Comparison of ENCODE assay signal across 16 cellular contexts in the genomic region with DNA sequence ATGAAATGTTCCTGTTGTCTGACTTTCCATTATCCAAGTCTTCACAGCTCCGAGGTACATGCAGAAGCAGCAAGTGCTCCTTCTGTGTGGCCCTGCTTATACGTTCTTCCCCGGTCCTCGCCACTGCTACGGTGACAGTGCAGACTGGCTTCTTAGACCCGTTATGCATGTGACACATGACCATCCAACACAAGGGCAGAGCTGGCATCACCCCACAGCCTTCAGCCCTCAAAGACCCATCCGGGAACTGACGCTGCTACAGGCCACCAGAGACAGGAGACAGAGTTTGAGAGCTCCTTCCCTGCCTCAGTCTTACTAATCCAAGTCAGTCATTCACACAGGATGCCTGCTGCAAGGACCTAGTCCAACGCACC.
DNase-seq lines count a peak whose midpoint lies in the region; ATAC-seq, FAIRE-seq and TF ChIP-seq lines count a peak whose summit lies in the region.
"Had no signal": no experiment of that assay in that cellular context is flagged by ENCODE, and none has a peak within 500 bp of the region (broad histone marks: within the 10 kb centered on the region; RNA-seq: fewer than 3 reads in every experiment).

No MANE protein-coding gene starts in this region.

- H3K9ac ChIP-seq in H9 (ENCODE audit: extremely low read depth, insufficient read length, low read length) (no peak overlapping the region), mesenchymal stem cell (ENCODE audit: low read length) (no peak overlapping the region)

- H2BK5ac ChIP-seq in H9 (ENCODE audit: insufficient read length, low read length) (no peak overlapping the region), mesenchymal stem cell (ENCODE audit: low read depth, low read length, poor library complexity, severe bottlenecking) (no peak overlapping the region)

- H2BK120ac ChIP-seq in H9 (ENCODE audit: low read depth, low read length, poor library complexity, severe bottlenecking) (no peak overlapping the region), mesenchymal stem cell (ENCODE audit: low read depth, low read length) (no peak overlapping the region)

- H3K4me3 Mint-ChIP-seq in H9, result no peak overlapping the region
- H3K4me3 Mint-ChIP-seq: CD4-positive, alpha-beta T cell had no signal

- no peak overlapping the region for H2AK5ac ChIP-seq in H9 (ENCODE audit: insufficient read length, low read length)
- H2AK5ac ChIP-seq in mesenchymal stem cell (ENCODE audit: low read length, severe bottlenecking), result no peak overlapping the region

- peak overlapping the region in 2 of 3 experiments; percentile 5 to 44; a peak in 2 of 7 replicates for H3K27ac Mint-ChIP-seq in H9
- H3K27ac Mint-ChIP-seq: CD4-positive, alpha-beta T cell had no signal

- H3K18ac ChIP-seq in H9 (ENCODE audit: insufficient read length, low read depth, low read length) (no peak overlapping the region), mesenchymal stem cell (ENCODE audit: low read depth in 1 of 2, low read length in 2 of 2) (no peak overlapping the region)

- H3K4me1 Mint-ChIP-seq in H9, result peaks cover 22 to 30% of the 10 kb centered on the region in 2 experiments

- no peaks in the 10 kb centered on the region for H3K27me3 Mint-ChIP-seq in H9 (ENCODE audit: low read depth)
- H3K27me3 Mint-ChIP-seq: CD4-positive, alpha-beta T cell had no signal

- H3K36me3 ChIP-seq in RWPE2 (ENCODE audit: low read depth) (peaks cover 70% of the 10 kb centered on the region), mesenchymal stem cell (ENCODE audit: control insufficient read depth in 1 of 2, insufficient read depth in 2 of 2, low read depth in 1 of 2, low read length in 2 of 2) (peaks cover 81 to 93% of the 10 kb centered on the region in 2 experiments)

- no peak overlapping the region for H3K27ac ChIP-seq in H9 (ENCODE audit: insufficient read length, low read depth, low read length)
- H3K27ac ChIP-seq in RWPE2 (ENCODE audit: poor library complexity, severe bottlenecking), result peak overlapping the region; percentile 95
- no peak overlapping the region for H3K27ac ChIP-seq in mesenchymal stem cell (ENCODE audit: low read length, poor library complexity, severe bottlenecking)

- H3K4ac ChIP-seq in H9 (ENCODE audit: low read depth, low read length) (no peak overlapping the region), mesenchymal stem cell (ENCODE audit: low read depth in 1 of 2, low read length in 2 of 2) (no peak overlapping the region)

- H3K23me2 ChIP-seq in H9 (ENCODE audit: insufficient read length, low read depth, low read length, poor library complexity, severe bottlenecking), result no peaks in the 10 kb centered on the region

- no peak overlapping the region for H3K4me2 ChIP-seq in H9 (ENCODE audit: insufficient read depth, insufficient read length, low read length)
- H3K4me2 ChIP-seq in mesenchymal stem cell (ENCODE audit: low read length, poor library complexity, severe bottlenecking), result no peak overlapping the region

- no peak overlapping the region for H4K5ac ChIP-seq in H9 (ENCODE audit: insufficient read length, low read depth, low read length)

- FAIRE-seq in urothelium cell line (lab: Jason Lieb, UNC), result peak; percentile 9

- no peaks in the 10 kb centered on the region for H3K79me2 ChIP-seq in H9 (ENCODE audit: insufficient read depth, low read length)

- ATAC-seq in RWPE2 (ENCODE audit: low read depth), result no peak
- ATAC-seq in GM21390 (IDR thresholded peaks at IDR 0.05; ENCODE audit: unreplicated experiment), result no peak
- no peak for ATAC-seq in HG03457 (IDR thresholded peaks at IDR 0.05; ENCODE audit: unreplicated experiment)

- DNase-seq in H9 (no peak), RWPE2 (ENCODE audit: low spot score) (no peak), mesenchymal stem cell (no peak), urothelium cell line (ENCODE audit: low spot score) (no peak), NCI-H1436 treated with DMSO at 0.1 percent for 48 hours (lab: John Stamatoyannopoulos, UW) (no peak)
- DNase-seq: CD4-positive, alpha-beta T cell; GOT3; NCI-H1105 treated with DMSO at 0.1 percent for 48 hours; NCI-H187 treated with DMSO at 0.1 percent for 48 hours; NCI-H446; NCI-H69; NK-92 treated with Interleukin-12 subunit alpha and Interleukin-12 subunit beta, amount 100 ng/mL, for 24 hours; OCI-M1; SW 1271 had no signal

- H3K14ac ChIP-seq in H9 (ENCODE audit: insufficient read depth, low read length) (no peak overlapping the region), mesenchymal stem cell (ENCODE audit: low read length in 2 of 2) (no peak overlapping the region)

- H3K9me3 ChIP-seq in H9 (ENCODE audit: control insufficient read depth, low read depth, low read length) (no peaks in the 10 kb centered on the region), RWPE2 (ENCODE audit: severe bottlenecking) (no peaks in the 10 kb centered on the region), mesenchymal stem cell (ENCODE audit: control insufficient read depth, low read length) (no peaks in the 10 kb centered on the region)

- H2BK15ac ChIP-seq in H9 (ENCODE audit: low read depth, low read length) (no peak overlapping the region), mesenchymal stem cell (ENCODE audit: low read depth, poor library complexity, severe bottlenecking) (no peak overlapping the region)

- no peak overlapping the region for H3T11ph ChIP-seq in H9 (ENCODE audit: low read length)

- H2BK20ac ChIP-seq in H9 (ENCODE audit: low read depth, low read length, poor library complexity, severe bottlenecking), result no peak overlapping the region

- H3K23ac ChIP-seq in H9 (ENCODE audit: insufficient read length, low read depth, low read length), result no peak overlapping the region
- H3K23ac ChIP-seq in mesenchymal stem cell (ENCODE audit: low read length in 2 of 2), result no peak overlapping the region

- no peaks in the 10 kb centered on the region for H4K20me1 ChIP-seq in H9 (ENCODE audit: control insufficient read depth, insufficient read depth, insufficient read length)

- no CpG with 5 or more reads among the region's 9 CpGs for WGBS in H9 (ENCODE audit: extremely low coverage, insufficient read length, low lambda C conversion rate)
- WGBS in mesenchymal stem cell, result 91% methylated on average over 9 of the region's 9 CpGs

- H3K9me3 Mint-ChIP-seq in H9, result no peaks in the 10 kb centered on the region
- H3K9me3 Mint-ChIP-seq: CD4-positive, alpha-beta T cell had no signal

- H2AFZ ChIP-seq in H9 (ENCODE audit: low read length) (no peak overlapping the region), mesenchymal stem cell (ENCODE audit: low read depth, low read length) (no peak overlapping the region)

- H2BK12ac ChIP-seq in H9 (ENCODE audit: insufficient read length, low read depth, low read length) (no peak overlapping the region), mesenchymal stem cell (ENCODE audit: low read length in 2 of 2) (peak overlapping the region in 1 of 2 experiments; percentile 59)

- H3K4me3 ChIP-seq in RWPE2 (ENCODE audit: severe bottlenecking) (no peak overlapping the region), mesenchymal stem cell (ENCODE audit: insufficient read depth in 1 of 2, low read depth in 1 of 2, low read length in 2 of 2) (no peak overlapping the region)

- H3K79me1 ChIP-seq in H9 (ENCODE audit: insufficient read depth, low read depth, low read length, poor library complexity, severe bottlenecking) (no peaks in the 10 kb centered on the region), mesenchymal stem cell (replicated peaks; ENCODE audit: low read length, poor library complexity, severe bottlenecking) (peaks cover 33% of the 10 kb centered on the region)

- H4K8ac ChIP-seq in H9 (replicated peaks; ENCODE audit: insufficient read length, low read depth, low read length), result no peak overlapping the region
- no peak overlapping the region for H4K8ac ChIP-seq in mesenchymal stem cell (ENCODE audit: low read length)

- TF ChIP-seq CTCF in H9 (conservative IDR thresholded peaks at IDR 0.05) (no peak), RWPE2 (IDR thresholded peaks at IDR 0.05; ENCODE audit: poor library complexity, severe bottlenecking) (no peak)

- H3K4me1 ChIP-seq in H9 (ENCODE audit: insufficient read depth, low read length) (peaks cover 4% of the 10 kb centered on the region; the same call in 1 of the 2 replicates), RWPE2 (ENCODE audit: insufficient read depth, poor library complexity, severe bottlenecking) (peaks cover 30% of the 10 kb centered on the region), mesenchymal stem cell (ENCODE audit: control insufficient read depth, insufficient read depth, low read depth, low read length) (peaks cover 37% of the 10 kb centered on the region)

- no peaks in the 10 kb centered on the region for H3K27me3 ChIP-seq in H9 (ENCODE audit: insufficient read depth, low read length)
- H3K27me3 ChIP-seq in RWPE2 (ENCODE audit: insufficient read depth, poor library complexity, severe bottlenecking), result no peaks in the 10 kb centered on the region
- no peaks in the 10 kb centered on the region for H3K27me3 ChIP-seq in mesenchymal stem cell (ENCODE audit: control insufficient read depth in 1 of 2, insufficient read depth in 1 of 2, low read length in 2 of 2)

- H3K36me3 Mint-ChIP-seq in H9 (ENCODE audit: insufficient read depth in 1 of 3, low read depth in 3 of 3), result peaks cover 18 to 55% (median 35%) of the 10 kb centered on the region in 3 experiments; a peak in 6 of 7 replicates

- no peak overlapping the region for H3K56ac ChIP-seq in H9 (ENCODE audit: insufficient read length, low read depth, low read length)

- H4K91ac ChIP-seq in H9 (ENCODE audit: insufficient read length, low read depth, low read length) (no peak overlapping the region), mesenchymal stem cell (ENCODE audit: low read length) (peak overlapping the region; percentile 43)
